Comparison of ENCODE assay signal across 8 cellular contexts in genomic region chr9:94603259-94603776, GRCh38. TPM values are rescaled to one million over a fixed set of nuclear protein-coding genes. Genes with fewer than 3 reads are reported as not detected.
DNase-seq lines count a peak whose midpoint lies in the region; ATAC-seq and TF ChIP-seq lines count a peak whose summit lies in the region.

No MANE protein-coding gene starts in this region.

- no peak overlapping the region for H3K56ac ChIP-seq in mesendoderm (ENCODE audit: low read length)

- no peaks in the 10 kb centered on the region for H4K20me1 ChIP-seq in HCT116 (ENCODE audit: insufficient read depth)

- no CpG with 5 or more reads among the region's 15 CpGs for WGBS in mesendoderm (ENCODE audit: extremely low coverage, insufficient coverage, low lambda C conversion rate)

- CTCF ChIA-PET in HCT116 (lab: Charles Lee), result interaction anchor here (1.1 to 1.4 kb wide), 2 partner anchors 49 to 52 kb away, joined by 4 to 11 read pairs; partner anchors contain the start of gene PCAT7
- CTCF ChIA-PET in activated CD4-positive, alpha-beta memory T cell treated with anti-CD3 and anti-CD28 coated beads for 36 hours (lab: Charles Lee), result interaction anchor here (1.4 kb wide), 1 partner anchor 49 kb away, joined by 6 read pairs; the partner anchor contains the start of gene PCAT7

- H4K5ac ChIP-seq in mesendoderm (ENCODE audit: low read length), result no peak overlapping the region

- H3K27me3 ChIP-seq in HCT116 (ENCODE audit: insufficient read depth, low read length) (no peaks in the 10 kb centered on the region), mesendoderm (ENCODE audit: insufficient read depth, low read length, poor library complexity) (no peaks in the 10 kb centered on the region)
- H3K27me3 ChIP-seq in effector memory CD4-positive, alpha-beta T cell (replicated peaks; ENCODE audit: control insufficient read depth, insufficient read depth, low read length, poor library complexity, severe bottlenecking), result no peaks in the 10 kb centered on the region

- DNase-seq in HCT116 (ENCODE audit: low read depth, low spot score) (peak; percentile 62), NCI-H526 (lab: John Stamatoyannopoulos, UW) (peak; percentile 8 to 62), mesendoderm (peak; percentile 88)
- DNase-seq in activated CD4-positive, alpha-beta memory T cell treated with anti-CD3 and anti-CD28 coated beads for 36 hours, result peak; percentile 85
- peak; percentile 8 to 34 (median 18) for DNase-seq in effector memory CD4-positive, alpha-beta T cell
- DNase-seq in stimulated activated CD8-positive, alpha-beta memory T cell treated with anti-CD3 and anti-CD28 coated beads, Interleukin-15, amount 100 ng/mL, for 1 hour (ENCODE audit: low read depth), result peak; percentile 32

- no peak overlapping the region for H3K4ac ChIP-seq in mesendoderm (ENCODE audit: low read depth, low read length)

- no peaks in the 10 kb centered on the region for H3K9me3 Mint-ChIP-seq in activated CD4-positive, alpha-beta memory T cell treated with anti-CD3 and anti-CD28 coated beads for 36 hours

- peak; percentile 82 for TF ChIP-seq RAD21 in HCT116 (IDR thresholded peaks at IDR 0.05; ENCODE audit: low read depth)

- no TSS peak for BruUV-seq in HCT116 (replicated peaks; lab: Mats Ljungman, UMichigan)

- H3K4me3 ChIP-seq in HCT116 (replicated peaks in 1 of 2; ENCODE audit: low read depth in 1 of 2, low read length in 2 of 2) (no peak overlapping the region; a peak in 1 of 4 replicates), mesendoderm (ENCODE audit: low read length) (no peak overlapping the region)
- H3K4me3 ChIP-seq in effector memory CD4-positive, alpha-beta T cell (ENCODE audit: insufficient read depth, low read depth, low read length, poor library complexity, severe bottlenecking), result no peak overlapping the region

- intact Hi-C loops in HCT116 (cut with micrococcal nuclease), result loop anchor here (2.0 to 10.0 kb wide), 3 partner anchors 51 to 919 kb away; no protein-coding TSS in a partner anchor
- intact Hi-C loops in activated CD4-positive, alpha-beta memory T cell treated with anti-CD3 and anti-CD28 coated beads for 36 hours (cut with micrococcal nuclease), result loop anchor here (1.0 kb wide), 1 partner anchor 49 kb away; no protein-coding TSS in a partner anchor

- H2BK120ac ChIP-seq in mesendoderm (ENCODE audit: low read depth, low read length), result no peak overlapping the region

- no peak overlapping the region for H2AK5ac ChIP-seq in mesendoderm (ENCODE audit: low read length)

- H3K4me1 ChIP-seq in HCT116 (ENCODE audit: control insufficient read depth in 1 of 2, insufficient read depth in 2 of 2, low read length in 2 of 2), result peaks cover 0 to 11% of the 10 kb centered on the region in 2 experiments; a peak in 2 of 4 replicates
- H3K4me1 ChIP-seq in effector memory CD4-positive, alpha-beta T cell (ENCODE audit: control insufficient read depth, insufficient read depth, low read length, poor library complexity, severe bottlenecking), result no peaks in the 10 kb centered on the region
- H3K4me1 ChIP-seq in mesendoderm (ENCODE audit: control insufficient read depth, low read depth, low read length), result peaks cover 5% of the 10 kb centered on the region

- RAD21 ChIA-PET in HCT116 (lab: Charles Lee; ENCODE audit: low non-redundant PET in 1 of 2, low total read pairs in 2 of 2, uncharacterized antibody in 2 of 2, unreplicated experiment in 2 of 2), result interaction anchor here (0.6 to 1.0 kb wide), 2 partner anchors 49 to 214 kb away, joined by 3 to 5 read pairs; partner anchors contain the start of gene PCAT7 (in 1 of the 2)

- ATAC-seq in HCT116, result peak; percentile 99
- no peak for ATAC-seq in HG02970 (IDR thresholded peaks at IDR 0.05; ENCODE audit: low FRiP score, unreplicated experiment)

- H3K4me3 Mint-ChIP-seq in activated CD4-positive, alpha-beta memory T cell treated with anti-CD3 and anti-CD28 coated beads for 36 hours, result no peak overlapping the region

- H3K23ac ChIP-seq in mesendoderm (ENCODE audit: low read length), result no peak overlapping the region

- no peak overlapping the region for H3K27ac Mint-ChIP-seq in activated CD4-positive, alpha-beta memory T cell treated with anti-CD3 and anti-CD28 coated beads for 36 hours

- peak; percentile 85 for TF ChIP-seq CTCF in C4-2B (conservative IDR thresholded peaks at IDR 0.05)
- peak; percentile 70 to 72 (median 70) for TF ChIP-seq CTCF in HCT116 (IDR thresholded peaks at IDR 0.05 in 2 of 3, conservative IDR thresholded peaks at IDR 0.05 in 1 of 3; ENCODE audit: borderline replicate concordance in 1 of 3, insufficient read depth in 1 of 3, low read depth in 2 of 3, low read length in 2 of 3)

- H2BK15ac ChIP-seq in mesendoderm (replicated peaks; ENCODE audit: low read depth), result no peak overlapping the region

- H2AFZ ChIP-seq in HCT116 (ENCODE audit: low read depth, low read length, poor library complexity, severe bottlenecking), result peak overlapping the region; percentile 93

- H3K4me1 Mint-ChIP-seq in activated CD4-positive, alpha-beta memory T cell treated with anti-CD3 and anti-CD28 coated beads for 36 hours (ENCODE audit: low read depth), result peaks cover 6% of the 10 kb centered on the region

- H3K36me3 ChIP-seq in HCT116 (ENCODE audit: control insufficient read depth in 1 of 2, insufficient read depth in 2 of 2, low read length in 2 of 2) (no peaks in the 10 kb centered on the region), mesendoderm (ENCODE audit: control insufficient read depth, insufficient read depth, low read length) (no peaks in the 10 kb centered on the region)
- H3K36me3 ChIP-seq in effector memory CD4-positive, alpha-beta T cell (ENCODE audit: control insufficient read depth, insufficient read depth, low read length), result no peaks in the 10 kb centered on the region

- H3K27me3 Mint-ChIP-seq in activated CD4-positive, alpha-beta memory T cell treated with anti-CD3 and anti-CD28 coated beads for 36 hours, result peaks cover 3% of the 10 kb centered on the region

- H3K27ac ChIP-seq in C4-2B, result no peak overlapping the region
- H3K27ac ChIP-seq in HCT116 (ENCODE audit: low read depth, low read length), result no peak overlapping the region
- H3K27ac ChIP-seq in effector memory CD4-positive, alpha-beta T cell (ENCODE audit: insufficient read depth, low read length, poor library complexity, severe bottlenecking), result no peak overlapping the region
- no peak overlapping the region for H3K27ac ChIP-seq in mesendoderm (ENCODE audit: low read depth, low read length)

- H3K36me3 Mint-ChIP-seq in activated CD4-positive, alpha-beta memory T cell treated with anti-CD3 and anti-CD28 coated beads for 36 hours, result no peaks in the 10 kb centered on the region

- POLR2A ChIA-PET in HCT116 (lab: Charles Lee), result no interaction called here
- POLR2A ChIA-PET in activated CD4-positive, alpha-beta memory T cell treated with anti-CD3 and anti-CD28 coated beads for 36 hours (lab: Charles Lee), result interaction anchor here (0.6 kb wide), 1 partner anchor 51 kb away, joined by 4 read pairs; no protein-coding TSS in a partner anchor

- H3K79me2 ChIP-seq in HCT116 (ENCODE audit: insufficient read depth, low read length) (no peaks in the 10 kb centered on the region), mesendoderm (ENCODE audit: control insufficient read depth, insufficient read depth, low read length) (no peaks in the 10 kb centered on the region)

- H3K79me1 ChIP-seq in mesendoderm (ENCODE audit: low read length), result no peaks in the 10 kb centered on the region

- no peak for TF ChIP-seq POLR2A in HCT116 (IDR thresholded peaks at IDR 0.05; ENCODE audit: borderline replicate concordance, extremely low read depth, insufficient read depth, insufficient read length)

- no peak overlapping the region for H4K8ac ChIP-seq in mesendoderm (ENCODE audit: low read depth, low read length)

- no peaks in the 10 kb centered on the region for H3K9me3 ChIP-seq in HCT116 (ENCODE audit: control insufficient read depth in 1 of 2, insufficient read depth in 1 of 2, low read depth in 1 of 2, low read length in 2 of 2)
- no peaks in the 10 kb centered on the region for H3K9me3 ChIP-seq in effector memory CD4-positive, alpha-beta T cell (ENCODE audit: control insufficient read depth, low read length)

- peak overlapping the region; percentile 54 for H3K4me2 ChIP-seq in HCT116 (ENCODE audit: low read length)
- no peak overlapping the region for H3K4me2 ChIP-seq in mesendoderm (ENCODE audit: low read length)

- no peaks in the 10 kb centered on the region for H3K9me2 ChIP-seq in HCT116 (ENCODE audit: insufficient read depth)

- H3K18ac ChIP-seq in mesendoderm (ENCODE audit: low read length), result no peak overlapping the region

- H2BK5ac ChIP-seq in mesendoderm (ENCODE audit: low read length), result no peak overlapping the region

- H3K9ac ChIP-seq in HCT116 (ENCODE audit: low read length) (no peak overlapping the region), mesendoderm (ENCODE audit: low read length) (no peak overlapping the region)

TF ChIP-seq in HCT116, 20 proteins besides CTCF, POLR2A, EP300 and RAD21 (continues in another document):
- no peak for TF ChIP-seq SP1 (IDR thresholded peaks at IDR 0.05; ENCODE audit: low read depth)
- TF ChIP-seq YY1 (IDR thresholded peaks at IDR 0.05; ENCODE audit: extremely low read depth, insufficient replicate concordance, low read depth, low read length), result peak; percentile 23
- no peak for TF ChIP-seq CEBPB (IDR thresholded peaks at IDR 0.05; ENCODE audit: low read depth)
- no peak for TF ChIP-seq SIN3A (IDR thresholded peaks at IDR 0.05; ENCODE audit: low read depth)
- TF ChIP-seq EZH2phosphoT487 (IDR thresholded peaks at IDR 0.05; ENCODE audit: borderline replicate concordance), result no peak
- no peak for TF ChIP-seq JUND (IDR thresholded peaks at IDR 0.05)
- no peak for TF ChIP-seq SRF (IDR thresholded peaks at IDR 0.05; ENCODE audit: low read depth)
- 0 out of 2 replicates have a peak, but pooled peaks have one; percentile 34 for TF ChIP-seq MAX (IDR thresholded peaks at IDR 0.05)

RNA-seq across cellular contexts. Expression of gene FBP2, which starts 9.7 kb away (rescaled TPM):
- total RNA-seq in HCT116 (2021; ENCODE audit: unreplicated experiment), result not detected
- 0.11 TPM in 1 of 2 replicates, not detected in the other for polyA plus RNA-seq in HCT116 (2012)
- total RNA-seq in activated CD4-positive, alpha-beta memory T cell treated with anti-CD3 and anti-CD28 coated beads for 36 hours, result not detected
- 0.03 TPM for polyA plus RNA-seq in mesendoderm (2013, experiment 1 of 2)
- polyA plus RNA-seq in mesendoderm (2013, experiment 2 of 2), result 0.03 TPM

RNA-seq across cellular contexts. Expression of gene FBP1, which starts 36.0 kb away (rescaled TPM):
- 0.42 TPM for total RNA-seq in HCT116 (2021; ENCODE audit: unreplicated experiment)
- not detected in 2 replicates for polyA plus RNA-seq in HCT116 (2012)
- total RNA-seq in activated CD4-positive, alpha-beta memory T cell treated with anti-CD3 and anti-CD28 coated beads for 36 hours, result under 1 TPM; 0.62 to 0.68 TPM
- polyA plus RNA-seq in mesendoderm (2013, experiment 1 of 2), result 1.7 TPM
- polyA plus RNA-seq in mesendoderm (2013, experiment 2 of 2), result 1.2 TPM

RNA-seq across cellular contexts. Expression of gene PCAT7, which starts 48.4 kb away (rescaled TPM):
- total RNA-seq in HCT116 (2021; ENCODE audit: unreplicated experiment), result 3.8 TPM
- polyA plus RNA-seq in HCT116 (2012), result 1.2 and 1.8 TPM in 2 replicates
- total RNA-seq in activated CD4-positive, alpha-beta memory T cell treated with anti-CD3 and anti-CD28 coated beads for 36 hours, result not detected
- polyA plus RNA-seq in mesendoderm (2013, experiment 1 of 2), result 1.5 TPM
- 2.1 TPM for polyA plus RNA-seq in mesendoderm (2013, experiment 2 of 2)

Comparison
In these comparisons a context has a peak if more than half of its experiments do, and no peak if none do; other contexts are left out.
1. DNase-seq: peak in every context shown above with its lines; median percentile 88 in mesendoderm; 85 in activated CD4-positive, alpha-beta memory T cell treated with anti-CD3 and anti-CD28 coated beads for 36 hours; 62 in HCT116; 35 in NCI-H526; 32 in stimulated activated CD8-positive, alpha-beta memory T cell treated with anti-CD3 and anti-CD28 coated beads, Interleukin-15, amount 100 ng/mL, for 1 hour; 18 in effector memory CD4-positive, alpha-beta T cell.